ENCODE assay signal across 1 cellular context in genomic region chr12:68686595-68687521, GRCh38.
TF ChIP-seq lines count a peak whose summit lies in the region.

Gene NUP107 (plus strand): TSS chr12:68686978. CDS start chr12:68687066, 88 bp downstream.

TF ChIP-seq in K562, 482 proteins besides CTCF, POLR2A, EP300 and RAD21 (continued from another document):
- TF ChIP-seq CREB3L1 (IDR thresholded peaks at IDR 0.05; ENCODE audit: borderline replicate concordance, low read depth) (peak; percentile 87), CBX5 (IDR thresholded peaks at IDR 0.05; ENCODE audit: borderline replicate concordance, low read depth) (peak; percentile 58; the same call in 1 of the 2 replicates), PRDM10 (IDR thresholded peaks at IDR 0.05; ENCODE audit: partially characterized antibody) (peak; percentile 25), ZNF778 (CRISPR knock-in tag; IDR thresholded peaks at IDR 0.05) (no peak), E2F6 (IDR thresholded peaks at IDR 0.05; ENCODE audit: borderline replicate concordance in 1 of 2, extremely low read depth in 1 of 2, insufficient read depth in 1 of 2, insufficient read length in 1 of 2, low read depth in 1 of 2, low read length in 1 of 2, poor library complexity in 1 of 2, severe bottlenecking in 1 of 2) (peak; percentile 59 to 84), RNF219 (CRISPR knock-in tag; IDR thresholded peaks at IDR 0.05) (no peak), ATF1 (CRISPR knock-in tag; IDR thresholded peaks at IDR 0.05) (no peak), ATF1 (tag; IDR thresholded peaks at IDR 0.05) (peak; percentile 79), E2F3 (CRISPR knock-in tag; IDR thresholded peaks at IDR 0.05) (peak; percentile 85), COPS2 (conservative IDR thresholded peaks at IDR 0.05) (no peak), SMARCC2 (IDR thresholded peaks at IDR 0.05; ENCODE audit: low read depth) (0 out of 2 replicates have a peak, but pooled peaks have one; percentile 13), GATAD2A (IDR thresholded peaks at IDR 0.05) (no peak), ELK1 (CRISPR knock-in tag; IDR thresholded peaks at IDR 0.05) (no peak), KDM2B (CRISPR knock-in tag; IDR thresholded peaks at IDR 0.05) (no peak), ZFPM2 (CRISPR knock-in tag; IDR thresholded peaks at IDR 0.05) (no peak), POLR2B (IDR thresholded peaks at IDR 0.05; ENCODE audit: low read depth, partially characterized antibody) (peak; percentile 75), MECOM (CRISPR knock-in tag; IDR thresholded peaks at IDR 0.05) (no peak), USF2 (CRISPR knock-in tag; IDR thresholded peaks at IDR 0.05) (no peak), ZNF274 (IDR thresholded peaks at IDR 0.05; ENCODE audit: borderline replicate concordance, low read depth, low read length) (no peak), RBFOX2 (IDR thresholded peaks at IDR 0.05; ENCODE audit: low read depth, low read length) (peak; percentile 84), SOX6 (IDR thresholded peaks at IDR 0.05) (peak; percentile 95), RBM34 (IDR thresholded peaks at IDR 0.05; ENCODE audit: borderline replicate concordance, insufficient read depth, low read length) (no peak), HIVEP1 (CRISPR knock-in tag; IDR thresholded peaks at IDR 0.05) (0 out of 2 replicates have a peak, but pooled peaks have one; percentile 7), ZNF23 (CRISPR knock-in tag; IDR thresholded peaks at IDR 0.05) (no peak), ZNF764 (CRISPR knock-in tag; IDR thresholded peaks at IDR 0.05; ENCODE audit: low read depth) (no peak)
- TF ChIP-seq, protein P1, sequence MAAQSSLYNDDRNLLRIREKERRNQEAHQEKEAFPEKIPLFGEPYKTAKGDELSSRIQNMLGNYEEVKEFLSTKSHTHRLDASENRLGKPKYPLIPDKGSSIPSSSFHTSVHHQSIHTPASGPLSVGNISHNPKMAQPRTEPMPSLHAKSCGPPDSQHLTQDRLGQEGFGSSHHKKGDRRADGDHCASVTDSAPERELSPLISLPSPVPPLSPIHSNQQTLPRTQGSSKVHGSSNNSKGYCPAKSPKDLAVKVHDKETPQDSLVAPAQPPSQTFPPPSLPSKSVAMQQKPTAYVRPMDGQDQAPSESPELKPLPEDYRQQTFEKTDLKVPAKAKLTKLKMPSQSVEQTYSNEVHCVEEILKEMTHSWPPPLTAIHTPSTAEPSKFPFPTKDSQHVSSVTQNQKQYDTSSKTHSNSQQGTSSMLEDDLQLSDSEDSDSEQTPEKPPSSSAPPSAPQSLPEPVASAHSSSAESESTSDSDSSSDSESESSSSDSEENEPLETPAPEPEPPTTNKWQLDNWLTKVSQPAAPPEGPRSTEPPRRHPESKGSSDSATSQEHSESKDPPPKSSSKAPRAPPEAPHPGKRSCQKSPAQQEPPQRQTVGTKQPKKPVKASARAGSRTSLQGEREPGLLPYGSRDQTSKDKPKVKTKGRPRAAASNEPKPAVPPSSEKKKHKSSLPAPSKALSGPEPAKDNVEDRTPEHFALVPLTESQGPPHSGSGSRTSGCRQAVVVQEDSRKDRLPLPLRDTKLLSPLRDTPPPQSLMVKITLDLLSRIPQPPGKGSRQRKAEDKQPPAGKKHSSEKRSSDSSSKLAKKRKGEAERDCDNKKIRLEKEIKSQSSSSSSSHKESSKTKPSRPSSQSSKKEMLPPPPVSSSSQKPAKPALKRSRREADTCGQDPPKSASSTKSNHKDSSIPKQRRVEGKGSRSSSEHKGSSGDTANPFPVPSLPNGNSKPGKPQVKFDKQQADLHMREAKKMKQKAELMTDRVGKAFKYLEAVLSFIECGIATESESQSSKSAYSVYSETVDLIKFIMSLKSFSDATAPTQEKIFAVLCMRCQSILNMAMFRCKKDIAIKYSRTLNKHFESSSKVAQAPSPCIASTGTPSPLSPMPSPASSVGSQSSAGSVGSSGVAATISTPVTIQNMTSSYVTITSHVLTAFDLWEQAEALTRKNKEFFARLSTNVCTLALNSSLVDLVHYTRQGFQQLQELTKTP (IDR thresholded peaks at IDR 0.05; ENCODE audit: low read depth in 1 of 2, partially characterized antibody in 2 of 2): peak in 1 of 2 experiments; percentile 56
- TF ChIP-seq, protein P2, sequence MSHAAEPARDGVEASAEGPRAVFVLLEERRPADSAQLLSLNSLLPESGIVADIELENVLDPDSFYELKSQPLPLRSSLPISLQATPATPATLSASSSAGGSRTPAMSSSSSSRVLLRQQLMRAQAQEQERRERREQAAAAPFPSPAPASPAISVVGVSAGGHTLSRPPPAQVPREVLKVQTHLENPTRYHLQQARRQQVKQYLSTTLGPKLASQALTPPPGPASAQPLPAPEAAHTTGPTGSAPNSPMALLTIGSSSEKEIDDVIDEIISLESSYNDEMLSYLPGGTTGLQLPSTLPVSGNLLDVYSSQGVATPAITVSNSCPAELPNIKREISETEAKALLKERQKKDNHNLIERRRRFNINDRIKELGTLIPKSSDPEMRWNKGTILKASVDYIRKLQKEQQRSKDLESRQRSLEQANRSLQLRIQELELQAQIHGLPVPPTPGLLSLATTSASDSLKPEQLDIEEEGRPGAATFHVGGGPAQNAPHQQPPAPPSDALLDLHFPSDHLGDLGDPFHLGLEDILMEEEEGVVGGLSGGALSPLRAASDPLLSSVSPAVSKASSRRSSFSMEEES (CRISPR knock-in tag; IDR thresholded peaks at IDR 0.05): no peak
- TF ChIP-seq, protein P3, sequence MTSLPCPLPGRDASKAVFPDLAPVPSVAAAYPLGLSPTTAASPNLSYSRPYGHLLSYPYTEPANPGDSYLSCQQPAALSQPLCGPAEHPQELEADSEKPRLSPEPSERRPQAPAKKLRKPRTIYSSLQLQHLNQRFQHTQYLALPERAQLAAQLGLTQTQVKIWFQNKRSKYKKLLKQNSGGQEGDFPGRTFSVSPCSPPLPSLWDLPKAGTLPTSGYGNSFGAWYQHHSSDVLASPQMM (CRISPR knock-in tag; IDR thresholded peaks at IDR 0.05): no peak
- TF ChIP-seq, protein P4, sequence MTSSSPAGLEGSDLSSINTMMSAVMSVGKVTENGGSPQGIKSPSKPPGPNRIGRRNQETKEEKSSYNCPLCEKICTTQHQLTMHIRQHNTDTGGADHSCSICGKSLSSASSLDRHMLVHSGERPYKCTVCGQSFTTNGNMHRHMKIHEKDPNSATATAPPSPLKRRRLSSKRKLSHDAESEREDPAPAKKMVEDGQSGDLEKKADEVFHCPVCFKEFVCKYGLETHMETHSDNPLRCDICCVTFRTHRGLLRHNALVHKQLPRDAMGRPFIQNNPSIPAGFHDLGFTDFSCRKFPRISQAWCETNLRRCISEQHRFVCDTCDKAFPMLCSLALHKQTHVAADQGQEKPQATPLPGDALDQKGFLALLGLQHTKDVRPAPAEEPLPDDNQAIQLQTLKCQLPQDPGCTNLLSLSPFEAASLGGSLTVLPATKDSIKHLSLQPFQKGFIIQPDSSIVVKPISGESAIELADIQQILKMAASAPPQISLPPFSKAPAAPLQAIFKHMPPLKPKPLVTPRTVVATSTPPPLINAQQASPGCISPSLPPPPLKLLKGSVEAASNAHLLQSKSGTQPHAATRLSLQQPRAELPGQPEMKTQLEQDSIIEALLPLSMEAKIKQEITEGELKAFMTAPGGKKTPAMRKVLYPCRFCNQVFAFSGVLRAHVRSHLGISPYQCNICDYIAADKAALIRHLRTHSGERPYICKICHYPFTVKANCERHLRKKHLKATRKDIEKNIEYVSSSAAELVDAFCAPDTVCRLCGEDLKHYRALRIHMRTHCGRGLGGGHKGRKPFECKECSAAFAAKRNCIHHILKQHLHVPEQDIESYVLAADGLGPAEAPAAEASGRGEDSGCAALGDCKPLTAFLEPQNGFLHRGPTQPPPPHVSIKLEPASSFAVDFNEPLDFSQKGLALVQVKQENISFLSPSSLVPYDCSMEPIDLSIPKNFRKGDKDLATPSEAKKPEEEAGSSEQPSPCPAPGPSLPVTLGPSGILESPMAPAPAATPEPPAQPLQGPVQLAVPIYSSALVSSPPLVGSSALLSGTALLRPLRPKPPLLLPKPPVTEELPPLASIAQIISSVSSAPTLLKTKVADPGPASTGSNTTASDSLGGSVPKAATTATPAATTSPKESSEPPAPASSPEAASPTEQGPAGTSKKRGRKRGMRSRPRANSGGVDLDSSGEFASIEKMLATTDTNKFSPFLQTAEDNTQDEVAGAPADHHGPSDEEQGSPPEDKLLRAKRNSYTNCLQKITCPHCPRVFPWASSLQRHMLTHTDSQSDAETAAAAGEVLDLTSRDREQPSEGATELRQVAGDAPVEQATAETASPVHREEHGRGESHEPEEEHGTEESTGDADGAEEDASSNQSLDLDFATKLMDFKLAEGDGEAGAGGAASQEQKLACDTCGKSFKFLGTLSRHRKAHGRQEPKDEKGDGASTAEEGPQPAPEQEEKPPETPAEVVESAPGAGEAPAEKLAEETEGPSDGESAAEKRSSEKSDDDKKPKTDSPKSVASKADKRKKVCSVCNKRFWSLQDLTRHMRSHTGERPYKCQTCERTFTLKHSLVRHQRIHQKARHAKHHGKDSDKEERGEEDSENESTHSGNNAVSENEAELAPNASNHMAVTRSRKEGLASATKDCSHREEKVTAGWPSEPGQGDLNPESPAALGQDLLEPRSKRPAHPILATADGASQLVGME (CRISPR knock-in tag; IDR thresholded peaks at IDR 0.05): 0 out of 2 replicates have a peak, but pooled peaks have one; percentile 37
